ENCODE assay signal across 21 cellular contexts in the genomic region with DNA sequence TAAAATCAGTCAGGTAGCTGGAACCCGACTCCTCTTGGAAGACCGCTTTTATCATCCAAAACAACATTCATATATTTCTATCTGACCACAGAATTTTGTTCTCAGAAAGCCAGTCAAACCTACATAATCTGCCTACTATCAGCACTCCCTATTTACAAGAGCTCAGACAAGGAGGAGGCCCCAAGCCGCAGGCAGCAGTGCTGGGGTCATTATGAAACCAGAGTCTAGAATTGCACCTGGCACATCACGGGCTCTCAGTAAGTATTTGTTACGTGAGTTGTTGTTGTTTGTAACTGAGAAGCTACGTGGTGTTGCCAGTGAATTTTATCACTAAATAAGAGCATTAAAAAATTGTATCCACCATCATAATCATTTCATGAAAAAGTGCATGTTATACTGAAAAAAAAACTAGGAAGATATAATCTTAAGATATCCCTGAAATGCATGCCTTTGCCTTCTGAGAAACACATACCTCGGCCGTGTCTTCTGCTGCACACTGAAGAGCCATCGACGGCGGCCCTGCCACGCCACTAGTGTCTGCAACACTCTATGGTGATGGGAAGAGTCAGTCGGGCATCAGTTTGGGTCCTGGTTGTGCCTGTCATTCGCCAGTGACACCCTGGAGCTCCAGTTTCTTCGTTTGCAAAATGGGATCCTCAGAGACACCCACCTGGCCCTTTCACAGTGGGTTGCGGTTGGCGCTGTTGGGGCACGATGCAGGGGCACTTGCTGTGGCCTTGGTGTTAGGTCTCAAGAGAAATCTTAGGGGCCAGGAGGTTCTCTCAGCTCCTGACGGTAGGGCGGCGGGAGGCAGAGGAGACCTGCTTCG.
"Had no signal": no experiment of that assay in that cellular context is flagged by ENCODE, and none has a peak within 500 bp of the region (broad histone marks: within the 10 kb centered on the region; RNA-seq: fewer than 3 reads in every experiment).

No MANE protein-coding gene starts in this region.

- H3K27ac ChIP-seq: ovary, right lobe of liver, suprapubic skin had no signal

- H3K4me3 ChIP-seq: ovary, right lobe of liver, smooth muscle cell, suprapubic skin had no signal

- H3K4me3 Mint-ChIP-seq: activated CD4-positive, alpha-beta T cell treated with anti-CD3 and anti-CD28 coated beads, Interleukin-2, amount 10 ng/mL, durations not matched to agents 24 days and 14 days; activated CD8-positive, alpha-beta T cell treated with anti-CD3 and anti-CD28 coated beads, Interleukin-2, amount 10 ng/mL, durations not matched to agents 7 days and 5 days; activated naive CD8-positive, alpha-beta T cell; activated T-cell treated with anti-CD3 and anti-CD28 coated beads, Interleukin-2, amount 50 U/mL, for 72 hours; central memory CD8-positive, alpha-beta T cell; immature natural killer cell; stimulated activated naive CD8-positive, alpha-beta T cell treated with anti-CD3 and anti-CD28 coated beads, Interleukin-15, Interleukin-2, amounts not matched to agents 100 ng/mL and 50 ng/mL, for 24 hours; T-helper 2 cell treated with Interferon-gamma antibody and Interleukin-4, amounts not matched to agents 5 μg/mL and 100 μg/mL, for 36 hours; type B pancreatic cell had no signal

- H3K36me3 Mint-ChIP-seq: activated naive CD8-positive, alpha-beta T cell; immature natural killer cell; type B pancreatic cell had no signal

- H3K27me3 ChIP-seq: ovary, right lobe of liver, suprapubic skin had no signal

- H3K27me3 Mint-ChIP-seq: activated CD4-positive, alpha-beta T cell treated with anti-CD3 and anti-CD28 coated beads, Interleukin-2, amount 10 ng/mL, durations not matched to agents 24 days and 14 days; activated naive CD8-positive, alpha-beta T cell; central memory CD8-positive, alpha-beta T cell; stimulated activated naive CD8-positive, alpha-beta T cell treated with anti-CD3 and anti-CD28 coated beads, Interleukin-15, Interleukin-2, amounts not matched to agents 100 ng/mL and 50 ng/mL, for 24 hours had no signal

- H3K4me1 Mint-ChIP-seq: activated CD4-positive, alpha-beta T cell treated with anti-CD3 and anti-CD28 coated beads, Interleukin-2, amount 10 ng/mL, durations not matched to agents 24 days and 14 days; central memory CD8-positive, alpha-beta T cell; immature natural killer cell had no signal

- H3K9me3 Mint-ChIP-seq: activated CD4-positive, alpha-beta T cell treated with anti-CD3 and anti-CD28 coated beads, Interleukin-2, amount 10 ng/mL, durations not matched to agents 24 days and 14 days; activated T-cell treated with anti-CD3 and anti-CD28 coated beads, Interleukin-2, amount 50 U/mL, for 72 hours; central memory CD8-positive, alpha-beta T cell; immature natural killer cell; stimulated activated naive CD8-positive, alpha-beta T cell treated with anti-CD3 and anti-CD28 coated beads, Interleukin-15, Interleukin-2, amounts not matched to agents 100 ng/mL and 50 ng/mL, for 24 hours; T-helper 2 cell treated with Interferon-gamma antibody and Interleukin-4, amounts not matched to agents 5 μg/mL and 100 μg/mL, for 36 hours; type B pancreatic cell had no signal

- H3K4me2 ChIP-seq: smooth muscle cell had no signal

- H3K27ac Mint-ChIP-seq: activated CD4-positive, alpha-beta T cell treated with anti-CD3 and anti-CD28 coated beads, Interleukin-2, amount 10 ng/mL, durations not matched to agents 24 days and 14 days; activated CD8-positive, alpha-beta T cell treated with anti-CD3 and anti-CD28 coated beads, Interleukin-2, amount 10 ng/mL, durations not matched to agents 7 days and 5 days; activated naive CD8-positive, alpha-beta T cell; activated T-cell treated with anti-CD3 and anti-CD28 coated beads, Interleukin-2, amount 50 U/mL, for 72 hours; immature natural killer cell; stimulated activated naive CD8-positive, alpha-beta T cell treated with anti-CD3 and anti-CD28 coated beads, Interleukin-15, Interleukin-2, amounts not matched to agents 100 ng/mL and 50 ng/mL, for 24 hours; T-helper 2 cell treated with Interferon-gamma antibody and Interleukin-4, amounts not matched to agents 5 μg/mL and 100 μg/mL, for 36 hours; type B pancreatic cell had no signal

- H3K4me1 ChIP-seq: right lobe of liver, suprapubic skin had no signal

- DNase-seq: activated CD4-positive, alpha-beta T cell treated with anti-CD3 and anti-CD28 coated beads, Interleukin-2, amount 10 ng/mL, durations not matched to agents 24 days and 14 days; activated CD4-positive, CD25-positive, alpha-beta regulatory T cell; activated CD8-positive, alpha-beta memory T cell treated with anti-CD3 and anti-CD28 coated beads, Interleukin-2, amount 50 U/mL, for 48 hours; activated CD8-positive, alpha-beta T cell treated with anti-CD3 and anti-CD28 coated beads, Interleukin-2, amount 10 ng/mL, durations not matched to agents 7 days and 5 days; activated gamma-delta T cell treated with Interleukin-2 at 50 U/mL for 16 hours; activated T-cell treated with anti-CD3 and anti-CD28 coated beads, Interleukin-2, amount 50 U/mL, for 72 hours; amniotic stem cell; effector CD8-positive, alpha-beta T cell; foreskin fibroblast; glutamatergic neuron; immature natural killer cell; mesendoderm; ovary had no signal

- H3K36me3 ChIP-seq: ovary, right lobe of liver, suprapubic skin had no signal

- ATAC-seq: activated CD8-positive, alpha-beta T cell treated with anti-CD3 and anti-CD28 coated beads, Interleukin-2, amount 10 ng/mL, durations not matched to agents 7 days and 5 days; activated T-cell treated with anti-CD3 and anti-CD28 coated beads, Interleukin-2, amount 50 U/mL, for 72 hours; right lobe of liver had no signal

- H3K9me3 ChIP-seq: ovary, right lobe of liver, suprapubic skin had no signal
